Comparison of ENCODE assay signal across 8 cellular contexts in genomic region chr12:11863478-11863906, GRCh38.
A peak's percentile ranks its signal among the peaks of the same experiment; 100 is the strongest.
DNase-seq lines count a peak whose midpoint lies in the region; ATAC-seq and TF ChIP-seq lines count a peak whose summit lies in the region.

No MANE protein-coding gene starts in this region.

- TF ChIP-seq CTCF in nephron progenitor cell (IDR thresholded peaks at IDR 0.05) = no peak
- no peak for TF ChIP-seq CTCF in uterus (IDR thresholded peaks at IDR 0.05)

- H3K27me3 ChIP-seq in uterus = no peaks in the 10 kb centered on the region

- no peak overlapping the region for H3K27ac Mint-ChIP-seq in activated CD8-positive, alpha-beta memory T cell treated with anti-CD3 and anti-CD28 coated beads, Interleukin-2, amount 10 ng/mL, durations not matched to agents 7 days and 5 days
- peak overlapping the region; percentile 99 for H3K27ac Mint-ChIP-seq in nephron progenitor cell

- peak overlapping the region; percentile 80 to 84 for H3K27ac ChIP-seq in uterus

- H3K9me3 Mint-ChIP-seq in activated CD8-positive, alpha-beta memory T cell treated with anti-CD3 and anti-CD28 coated beads, Interleukin-2, amount 10 ng/mL, durations not matched to agents 7 days and 5 days (ENCODE audit: low read depth) = peaks cover 8% of the 10 kb centered on the region
- H3K9me3 Mint-ChIP-seq in nephron progenitor cell = peaks cover 38% of the 10 kb centered on the region

- CTCF ChIA-PET in activated CD8-positive, alpha-beta memory T cell treated with anti-CD3 and anti-CD28 coated beads, Interleukin-2, amount 10 ng/mL, durations not matched to agents 7 days and 5 days (lab: Charles Lee) = no interaction called here

- H3K4me1 Mint-ChIP-seq in activated CD8-positive, alpha-beta memory T cell treated with anti-CD3 and anti-CD28 coated beads, Interleukin-2, amount 10 ng/mL, durations not matched to agents 7 days and 5 days = peaks cover 4% of the 10 kb centered on the region
- H3K4me1 Mint-ChIP-seq in nephron progenitor cell = peaks cover 46% of the 10 kb centered on the region

- no peaks in the 10 kb centered on the region for H3K9me3 ChIP-seq in uterus

- TF ChIP-seq POLR2A in uterus (IDR thresholded peaks at IDR 0.05) = no peak

- no peak overlapping the region for H3K4me3 ChIP-seq in uterus

- DNase-seq in activated CD8-positive, alpha-beta memory T cell treated with anti-CD3 and anti-CD28 coated beads, Interleukin-2, amount 50 U/mL, for 48 hours = peak; percentile 34
- no peak for DNase-seq in activated CD8-positive, alpha-beta memory T cell treated with anti-CD3 and anti-CD28 coated beads, Interleukin-2, amount 10 ng/mL, durations not matched to agents 7 days and 5 days
- DNase-seq in fibroblast of peridontal ligament (ENCODE audit: extremely low read depth) (peak; percentile 61), nephron progenitor cell (no peak), uterus (peak; percentile 43 to 49), SKM-1 (lab: John Stamatoyannopoulos, UW; ENCODE audit: unreplicated experiment) (no peak)
- no peak for DNase-seq in stimulated activated CD4-positive, alpha-beta T cell treated with anti-CD3 and anti-CD28 coated beads, Interleukin-4, amount 100 ng/mL, for 1 hour

- H3K4me3 Mint-ChIP-seq in activated CD8-positive, alpha-beta memory T cell treated with anti-CD3 and anti-CD28 coated beads, Interleukin-2, amount 10 ng/mL, durations not matched to agents 7 days and 5 days = no peak overlapping the region
- peak overlapping the region; percentile 59 for H3K4me3 Mint-ChIP-seq in nephron progenitor cell

- intact Hi-C loops in uterus (cut with DNase I; ENCODE audit: low total_unique reads) = no loop called here

- H3K4me1 ChIP-seq in uterus = peaks cover 0 to 5% of the 10 kb centered on the region in 2 donors

- ATAC-seq in activated CD8-positive, alpha-beta memory T cell treated with anti-CD3 and anti-CD28 coated beads, Interleukin-2, amount 10 ng/mL, durations not matched to agents 7 days and 5 days = no peak
- no peak for ATAC-seq in HG02970 (IDR thresholded peaks at IDR 0.05; ENCODE audit: low FRiP score, unreplicated experiment)

- H3K27me3 Mint-ChIP-seq in activated CD8-positive, alpha-beta memory T cell treated with anti-CD3 and anti-CD28 coated beads, Interleukin-2, amount 10 ng/mL, durations not matched to agents 7 days and 5 days = no peaks in the 10 kb centered on the region
- peaks cover 12% of the 10 kb centered on the region for H3K27me3 Mint-ChIP-seq in nephron progenitor cell (ENCODE audit: low read depth, poor library complexity)

- H3K36me3 ChIP-seq in uterus = no peaks in the 10 kb centered on the region

- H3K36me3 Mint-ChIP-seq in activated CD8-positive, alpha-beta memory T cell treated with anti-CD3 and anti-CD28 coated beads, Interleukin-2, amount 10 ng/mL, durations not matched to agents 7 days and 5 days = peaks cover 63% of the 10 kb centered on the region
- peaks cover 61% of the 10 kb centered on the region for H3K36me3 Mint-ChIP-seq in nephron progenitor cell (ENCODE audit: low read depth)

Comparison
In these comparisons a context has a peak if more than half of its experiments do, and no peak if none do; other contexts are left out.
1. DNase-seq: peak in activated CD8-positive, alpha-beta memory T cell treated with anti-CD3 and anti-CD28 coated beads, Interleukin-2, amount 50 U/mL, for 48 hours (single experiment), fibroblast of peridontal ligament (single experiment) and uterus (2 of 2); none in activated CD8-positive, alpha-beta memory T cell treated with anti-CD3 and anti-CD28 coated beads, Interleukin-2, amount 10 ng/mL, durations not matched to agents 7 days and 5 days (single experiment), nephron progenitor cell (single experiment), SKM-1 (single experiment) and stimulated activated CD4-positive, alpha-beta T cell treated with anti-CD3 and anti-CD28 coated beads, Interleukin-4, amount 100 ng/mL, for 1 hour (single experiment).